11 cellular contexts compared by ENCODE assay signal in the genomic region with DNA sequence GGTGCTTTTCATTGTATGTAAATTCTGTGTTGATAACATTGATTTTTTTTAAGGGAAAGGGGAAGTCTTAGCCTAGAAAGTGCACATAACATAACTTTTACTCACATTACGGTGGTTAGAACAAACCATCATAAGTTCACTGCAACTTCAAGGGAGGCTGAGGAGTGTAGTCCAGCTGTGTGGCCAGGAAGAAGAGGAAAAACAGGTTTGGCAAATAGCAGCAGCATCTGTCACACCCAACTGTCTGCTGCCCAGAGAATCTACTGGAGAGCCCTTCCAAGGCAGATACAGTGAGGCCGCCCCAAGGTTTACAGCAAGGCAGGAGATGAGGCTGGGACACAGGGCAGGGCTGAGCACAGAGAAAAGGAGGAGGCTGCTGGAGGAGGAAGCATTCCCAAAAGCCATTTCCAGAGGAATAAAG.
DNase-seq lines count a peak whose midpoint lies in the region; ATAC-seq, FAIRE-seq and TF ChIP-seq lines count a peak whose summit lies in the region.
"Had no signal": no experiment of that assay in that cellular context is flagged by ENCODE, and none has a peak within 500 bp of the region (broad histone marks: within the 10 kb centered on the region; RNA-seq: fewer than 3 reads in every experiment).

No MANE protein-coding gene starts in this region.

- WGBS in A549 (ENCODE audit: missing lambda C conversion rate), result 23% methylated on average over 2 of the region's 2 CpGs

- FAIRE-seq in A549 (lab: Jason Lieb, UNC), result no peak
- no peak for FAIRE-seq in GM12891 (lab: Jason Lieb, UNC)
- FAIRE-seq in keratinocyte (lab: Jason Lieb, UNC), result no peak

- TF ChIP-seq POLR2A in A549 (IDR thresholded peaks at IDR 0.05; ENCODE audit: low read length), result no peak
- TF ChIP-seq POLR2A in GM12891 (IDR thresholded peaks at IDR 0.05; ENCODE audit: low read depth, low read length), result no peak
- TF ChIP-seq POLR2A in erythroblast (IDR thresholded peaks at IDR 0.05; ENCODE audit: low read length), result no peak

- peaks cover 55% of the 10 kb centered on the region for H3K27me3 Mint-ChIP-seq in activated T-cell treated with anti-CD3 and anti-CD28 coated beads, Interleukin-2, amount 50 U/mL, for 72 hours (ENCODE audit: low read depth)

- H3K9ac ChIP-seq in keratinocyte (ENCODE audit: control insufficient read depth, extremely low read depth, insufficient read depth, low read length), result no peak overlapping the region

- ATAC-seq in A549, result peak; percentile 62 to 80; a peak in 5 of 6 replicates
- ATAC-seq in activated T-cell treated with anti-CD3 and anti-CD28 coated beads, Interleukin-2, amount 50 U/mL, for 72 hours (replicated peaks in 1 of 2), result peak; percentile 50 to 58
- no peak for ATAC-seq in HG03460 (IDR thresholded peaks at IDR 0.05; ENCODE audit: unreplicated experiment)

- H3K36me3 ChIP-seq in keratinocyte (ENCODE audit: control insufficient read depth in 2 of 2, extremely low read depth in 1 of 2, insufficient read depth in 2 of 2, low read length in 2 of 2), result no peaks in the 10 kb centered on the region
- H3K36me3 ChIP-seq: tibial artery had no signal

- H3K9me1 ChIP-seq in keratinocyte (ENCODE audit: control insufficient read depth, extremely low read depth, insufficient read depth, low read length), result no peaks in the 10 kb centered on the region

- CTCF ChIA-PET in A549 (lab: Yijun Ruan, JAX), result interaction anchor here (0.7 to 1.3 kb wide), 2 partner anchors 20 to 38 kb away, joined by 3 to 4 read pairs; no protein-coding TSS in a partner anchor

- no peak for DNase-seq in A549 (ENCODE audit: low read depth in 1 of 2, low spot score in 1 of 2)
- DNase-seq in GM12891 (ENCODE audit: insufficient read length, low spot score), result no peak
- DNase-seq in activated T-cell treated with anti-CD3 and anti-CD28 coated beads, Interleukin-2, amount 50 U/mL, for 72 hours, result no peak
- no peak for DNase-seq in keratinocyte (ENCODE audit: low read depth, low spot score)
- DNase-seq in erythroblast (lab: John Stamatoyannopoulos, UW), result no peak
- DNase-seq in stimulated activated CD4-positive, alpha-beta T cell treated with anti-CD3 and anti-CD28 coated beads, Interleukin-4, amount 100 ng/mL, for 4 hours, result no peak
- no peak for DNase-seq in cerebellar nuclear complex (lab: John Stamatoyannopoulos, UW)
- DNase-seq: cortex of kidney, NCI-H510A, tibial artery had no signal

- no peaks in the 10 kb centered on the region for H4K20me1 ChIP-seq in keratinocyte (ENCODE audit: control insufficient read depth, extremely low read depth, insufficient read depth, low read length)

- H2AFZ ChIP-seq in keratinocyte (ENCODE audit: control insufficient read depth, low read length), result no peak overlapping the region

- peak overlapping the region; percentile 71 to 78 for H3K4me3 Mint-ChIP-seq in activated T-cell treated with anti-CD3 and anti-CD28 coated beads, Interleukin-2, amount 50 U/mL, for 72 hours

- peaks cover 8% of the 10 kb centered on the region for H3K27me3 ChIP-seq in keratinocyte (ENCODE audit: control insufficient read depth, extremely low read depth, insufficient read depth, low read length)

- H3K79me2 ChIP-seq in keratinocyte (ENCODE audit: control insufficient read depth, insufficient read depth, low read length), result no peaks in the 10 kb centered on the region

- POLR2A ChIA-PET in A549 (lab: Yijun Ruan, JAX), result no interaction called here

- H3K4me1 Mint-ChIP-seq in activated T-cell treated with anti-CD3 and anti-CD28 coated beads, Interleukin-2, amount 50 U/mL, for 72 hours (ENCODE audit: low read depth), result peaks cover 20% of the 10 kb centered on the region

- H3K27ac ChIP-seq in A549 (peak overlapping the region in 1 of 2 experiments; percentile 38; a peak in 5 of 6 replicates), keratinocyte (ENCODE audit: control insufficient read depth, insufficient read depth, low read length) (no peak overlapping the region)
- H3K27ac ChIP-seq: tibial artery had no signal

- no peak for TF ChIP-seq EP300 in A549 (IDR thresholded peaks at IDR 0.05)

- H3K4me1 ChIP-seq in A549, result peaks cover 18% of the 10 kb centered on the region
- peaks cover 16% of the 10 kb centered on the region for H3K4me1 ChIP-seq in keratinocyte (ENCODE audit: control insufficient read depth, extremely low read depth, insufficient read depth, low read length)
- H3K4me1 ChIP-seq: tibial artery had no signal

- peaks cover 3% of the 10 kb centered on the region in 2 donors for H3K36me3 Mint-ChIP-seq in activated T-cell treated with anti-CD3 and anti-CD28 coated beads, Interleukin-2, amount 50 U/mL, for 72 hours (ENCODE audit: insufficient read depth in 2 of 2)

- H3K4me3 ChIP-seq in A549 (no peak overlapping the region), keratinocyte (ENCODE audit: control insufficient read depth in 2 of 3, extremely low read depth in 1 of 3, insufficient read depth in 2 of 3, low read depth in 1 of 3, low read length in 3 of 3) (no peak overlapping the region)
- H3K4me3 ChIP-seq: tibial artery had no signal

- H3K27ac Mint-ChIP-seq in activated T-cell treated with anti-CD3 and anti-CD28 coated beads, Interleukin-2, amount 50 U/mL, for 72 hours, result peak overlapping the region; percentile 15

- H3K9me3 ChIP-seq in A549, result peaks cover 17% of the 10 kb centered on the region
- peaks cover 2% of the 10 kb centered on the region for H3K9me3 ChIP-seq in keratinocyte (ENCODE audit: control insufficient read depth, low read depth, low read length)

- no peak for TF ChIP-seq RAD21 in A549 (conservative IDR thresholded peaks at IDR 0.05 in 1 of 2, IDR thresholded peaks at IDR 0.05 in 1 of 2)

- TF ChIP-seq CTCF in A549 (IDR thresholded peaks at IDR 0.05), result no peak
- TF ChIP-seq CTCF in keratinocyte (optimal IDR thresholded peaks at IDR 0.05 in 1 of 3, IDR thresholded peaks at IDR 0.05 in 1 of 3, conservative IDR thresholded peaks at IDR 0.05 in 1 of 3; ENCODE audit: extremely low read depth in 1 of 3, insufficient read depth in 2 of 3, low read length in 3 of 3), result no peak

- peak overlapping the region; percentile 72 for H3K4me2 ChIP-seq in A549
- peak overlapping the region; percentile 47 for H3K4me2 ChIP-seq in keratinocyte (ENCODE audit: control insufficient read depth, extremely low read depth, insufficient read depth, low read depth, low read length)

- dilution Hi-C loops in keratinocyte (cut with MboI; ENCODE audit: extremely low pct_ligation_motif_present, low sequenced_read_pairs), result no loop called here

- peaks cover 1 to 2% of the 10 kb centered on the region in 2 donors for H3K9me3 Mint-ChIP-seq in activated T-cell treated with anti-CD3 and anti-CD28 coated beads, Interleukin-2, amount 50 U/mL, for 72 hours

TF ChIP-seq in A549, 52 proteins besides CTCF, POLR2A, EP300 and RAD21:
- TF ChIP-seq, protein P1, sequence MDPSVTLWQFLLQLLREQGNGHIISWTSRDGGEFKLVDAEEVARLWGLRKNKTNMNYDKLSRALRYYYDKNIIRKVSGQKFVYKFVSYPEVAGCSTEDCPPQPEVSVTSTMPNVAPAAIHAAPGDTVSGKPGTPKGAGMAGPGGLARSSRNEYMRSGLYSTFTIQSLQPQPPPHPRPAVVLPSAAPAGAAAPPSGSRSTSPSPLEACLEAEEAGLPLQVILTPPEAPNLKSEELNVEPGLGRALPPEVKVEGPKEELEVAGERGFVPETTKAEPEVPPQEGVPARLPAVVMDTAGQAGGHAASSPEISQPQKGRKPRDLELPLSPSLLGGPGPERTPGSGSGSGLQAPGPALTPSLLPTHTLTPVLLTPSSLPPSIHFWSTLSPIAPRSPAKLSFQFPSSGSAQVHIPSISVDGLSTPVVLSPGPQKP (IDR thresholded peaks at IDR 0.05; ENCODE audit: low read depth, low read length), result no peak
- TF ChIP-seq JUNB (IDR thresholded peaks at IDR 0.05) (no peak), ESRRA (IDR thresholded peaks at IDR 0.05; ENCODE audit: borderline replicate concordance, low read length) (no peak)
- TF ChIP-seq, protein P2, sequence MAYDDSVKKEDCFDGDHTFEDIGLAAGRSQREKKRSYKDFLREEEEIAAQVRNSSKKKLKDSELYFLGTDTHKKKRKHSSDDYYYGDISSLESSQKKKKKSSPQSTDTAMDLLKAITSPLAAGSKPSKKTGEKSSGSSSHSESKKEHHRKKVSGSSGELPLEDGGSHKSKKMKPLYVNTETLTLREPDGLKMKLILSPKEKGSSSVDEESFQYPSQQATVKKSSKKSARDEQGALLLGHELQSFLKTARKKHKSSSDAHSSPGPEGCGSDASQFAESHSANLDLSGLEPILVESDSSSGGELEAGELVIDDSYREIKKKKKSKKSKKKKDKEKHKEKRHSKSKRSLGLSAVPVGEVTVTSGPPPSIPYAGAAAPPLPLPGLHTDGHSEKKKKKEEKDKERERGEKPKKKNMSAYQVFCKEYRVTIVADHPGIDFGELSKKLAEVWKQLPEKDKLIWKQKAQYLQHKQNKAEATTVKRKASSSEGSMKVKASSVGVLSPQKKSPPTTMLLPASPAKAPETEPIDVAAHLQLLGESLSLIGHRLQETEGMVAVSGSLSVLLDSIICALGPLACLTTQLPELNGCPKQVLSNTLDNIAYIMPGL (CRISPR knock-in tag; IDR thresholded peaks at IDR 0.05; ENCODE audit: borderline replicate concordance), result no peak

TF ChIP-seq in GM12891, 5 proteins besides CTCF, POLR2A, EP300 and RAD21:
- TF ChIP-seq TAF1 (IDR thresholded peaks at IDR 0.05; ENCODE audit: low read depth, low read length) (no peak), SPI1 (IDR thresholded peaks at IDR 0.05; ENCODE audit: low read depth, low read length) (0 out of 2 replicates have a peak, but pooled peaks have one; percentile 34)
